30 cellular contexts compared by ENCODE assay signal in genomic region chr4:132387060-132387459, GRCh38.
"Had no signal": no experiment of that assay in that cellular context is flagged by ENCODE, and none has a peak within 500 bp of the region (broad histone marks: within the 10 kb centered on the region; RNA-seq: fewer than 3 reads in every experiment).

No MANE protein-coding gene starts in this region.

- H3K79me2 ChIP-seq: hepatocyte had no signal

- H2AFZ ChIP-seq: hepatocyte had no signal

- H3K4me3 ChIP-seq: coronary artery, dorsolateral prefrontal cortex, esophagus muscularis mucosa, gastroesophageal sphincter, heart right ventricle, hepatocyte had no signal

- H3K36me3 ChIP-seq: brain microvascular endothelial cell, esophagus muscularis mucosa, gastroesophageal sphincter, heart right ventricle, WERI-Rb-1 had no signal

- H3K27ac ChIP-seq: brain microvascular endothelial cell, coronary artery, dorsolateral prefrontal cortex, esophagus muscularis mucosa, foreskin keratinocyte, gastroesophageal sphincter, heart right ventricle, hepatocyte, WERI-Rb-1 had no signal

- ATAC-seq: activated CD4-positive, CD25-positive, alpha-beta regulatory T cell treated with anti-CD3 and anti-CD28 coated beads, Interleukin-2, amount 50 U/mL, for 24 hours; activated CD8-positive, alpha-beta T cell treated with anti-CD3 and anti-CD28 coated beads for 36 hours; activated T-cell treated with anti-CD3 and anti-CD28 coated beads, Interleukin-2, amount 50 U/mL, for 4 hours; activated T-helper 17 cell treated with anti-CD3 and anti-CD28 coated beads, Interleukin-2, amount 50 U/mL, for 72 hours; foreskin keratinocyte; gastroesophageal sphincter; heart right ventricle had no signal

- H3K4me1 ChIP-seq: esophagus muscularis mucosa, foreskin keratinocyte, gastroesophageal sphincter, heart right ventricle had no signal

- H3K27me3 ChIP-seq: brain microvascular endothelial cell, dorsolateral prefrontal cortex, esophagus muscularis mucosa, foreskin keratinocyte, gastroesophageal sphincter, heart right ventricle, hepatocyte had no signal

- H3K4me2 ChIP-seq: hepatocyte had no signal

- FAIRE-seq: astrocyte, bronchial epithelial cell had no signal

- H3K9me3 ChIP-seq: esophagus muscularis mucosa, gastroesophageal sphincter had no signal

- DNase-seq: activated B cell treated with CpG ODN at 0.5 μM for 24 hours; activated CD4-positive, alpha-beta T cell treated with anti-CD3 and anti-CD28 coated beads for 48 hours; activated CD4-positive, alpha-beta T cell treated with anti-CD3 and anti-CD28 coated beads, Interleukin-2, amount 50 U/mL, for 1 hour; activated CD4-positive, alpha-beta T cell treated with anti-CD3 and anti-CD28 coated beads, Interleukin-2, amount 50 U/mL, for 48 hours; activated CD8-positive, alpha-beta memory T cell treated with anti-CD3 and anti-CD28 coated beads for 24 hours; activated CD8-positive, alpha-beta T cell treated with anti-CD3 and anti-CD28 coated beads for 36 hours; activated effector memory CD4-positive, alpha-beta T cell treated with Interleukin-2 at 50 U/mL for 16 hours; activated gamma-delta T cell treated with Interleukin-2 at 50 U/mL for 16 hours; activated naive CD4-positive, alpha-beta T cell treated with anti-CD3 and anti-CD28 coated beads, Interleukin-2, amount 50 U/mL, for 16 hours; activated naive CD4-positive, alpha-beta T cell treated with Interleukin-2 at 50 U/mL for 16 hours; activated T-cell treated with anti-CD3 and anti-CD28 coated beads, Interleukin-2, amount 50 U/mL, for 4 hours; amniotic stem cell; anterior cingulate cortex; brain microvascular endothelial cell; dorsolateral prefrontal cortex; effector memory CD4-positive, alpha-beta T cell; endodermal cell; erythroblast; foreskin keratinocyte; heart right ventricle; T1000; WERI-Rb-1 had no signal
